In genomic region chr16:61917865-61918826, GRCh38 we compare ENCODE assay signal across 8 cellular contexts.
A peak's percentile ranks its signal among the peaks of the same experiment; 100 is the strongest.
DNase-seq lines count a peak whose midpoint lies in the region; ATAC-seq, FAIRE-seq and TF ChIP-seq lines count a peak whose summit lies in the region.
"Not testable (repeated sequence)": the region's sequence is repeated elsewhere in the genome, so short reads cannot be mapped to it uniquely, and the experiment has no call there.

No MANE protein-coding gene starts in this region.

- not testable (repeated sequence) for H3K23ac ChIP-seq in trophoblast cell (ENCODE audit: low read length)

- not testable (repeated sequence) for H3K4me1 Mint-ChIP-seq in astrocyte (ENCODE audit: low read depth, unreplicated experiment)

- H2BK12ac ChIP-seq in trophoblast cell (ENCODE audit: low read length) = not testable (repeated sequence)

- not testable (repeated sequence) for H3K79me1 ChIP-seq in trophoblast cell (ENCODE audit: low read length)

- H3K27me3 Mint-ChIP-seq in astrocyte (ENCODE audit: low read depth, unreplicated experiment) = not testable (repeated sequence)

- H3K14ac ChIP-seq in trophoblast cell (ENCODE audit: low read length) = not testable (repeated sequence)

- H3K9me3 Mint-ChIP-seq in astrocyte (ENCODE audit: unreplicated experiment) = not testable (repeated sequence)

- H3K79me2 ChIP-seq in astrocyte (ENCODE audit: insufficient read depth, low read length); trophoblast cell (ENCODE audit: control insufficient read depth, insufficient read depth, low read length, poor library complexity): not testable (repeated sequence)

- not testable (repeated sequence) for H3K9ac ChIP-seq in astrocyte (ENCODE audit: low read length); trophoblast cell (ENCODE audit: low read length)

- not testable (repeated sequence) for H3K4me1 ChIP-seq in astrocyte (ENCODE audit: insufficient read depth, low read length); foreskin keratinocyte; left lung; trophoblast cell (ENCODE audit: control insufficient read depth in 1 of 2, insufficient read depth in 2 of 2, low read length in 2 of 2)

- H2AFZ ChIP-seq in astrocyte (ENCODE audit: low read depth, low read length); trophoblast cell (ENCODE audit: insufficient read depth, low read length, poor library complexity): not testable (repeated sequence)

- H2AK5ac ChIP-seq in trophoblast cell (ENCODE audit: low read length) = not testable (repeated sequence)

- not testable (repeated sequence) for H3K27ac ChIP-seq in astrocyte (ENCODE audit: low read depth, low read length); foreskin keratinocyte; left lung; trophoblast cell (ENCODE audit: low read depth, low read length)

- not testable (repeated sequence) for H4K12ac ChIP-seq in trophoblast cell (ENCODE audit: low read depth, low read length)

- H3K36me3 Mint-ChIP-seq in astrocyte (ENCODE audit: low read depth, unreplicated experiment) = not testable (repeated sequence)

- not testable (repeated sequence) for TF ChIP-seq CTCF in astrocyte (IDR thresholded peaks at IDR 0.05; ENCODE audit: insufficient read depth, low read depth, low read length); foreskin keratinocyte (conservative IDR thresholded peaks at IDR 0.05); left lung (IDR thresholded peaks at IDR 0.05)

- DNase-seq in COR-L47 (lab: John Stamatoyannopoulos, UW) = peak; percentile 49
- DNase-seq in H4 (ENCODE audit: low spot score) = peak; percentile 15
- peak; percentile 28 for DNase-seq in NCI-H1105 (lab: John Stamatoyannopoulos, UW)
- DNase-seq in NCI-H748 treated with DMSO at 0.1 percent for 48 hours (lab: John Stamatoyannopoulos, UW) = peak; percentile 19
- not testable (repeated sequence) for DNase-seq in astrocyte (ENCODE audit: low read depth); foreskin keratinocyte; trophoblast cell
- peak in 1 of 2 donors; percentile 17 for DNase-seq in left lung

- H3K9me3 ChIP-seq in astrocyte (ENCODE audit: insufficient read depth, low read depth, low read length); left lung; trophoblast cell (ENCODE audit: insufficient read depth, low read depth, low read length): not testable (repeated sequence)

- peak; percentile 54 for ATAC-seq in foreskin keratinocyte
- ATAC-seq in left lung = peak; percentile 53

- H2BK120ac ChIP-seq in trophoblast cell (ENCODE audit: insufficient read depth, low read length, poor library complexity) = not testable (repeated sequence)

- H3K4ac ChIP-seq in trophoblast cell (ENCODE audit: low read depth, low read length) = not testable (repeated sequence)

- not testable (repeated sequence) for H3K36me3 ChIP-seq in astrocyte (ENCODE audit: insufficient read depth, low read length); left lung; trophoblast cell (ENCODE audit: control insufficient read depth in 1 of 2, insufficient read depth in 2 of 2, low read length in 2 of 2)

- intact Hi-C loops in left lung (cut with DNase I) = not testable (repeated sequence)

- not testable (repeated sequence) for FAIRE-seq in astrocyte (lab: Jason Lieb, UNC)

- H3K4me3 Mint-ChIP-seq in astrocyte (ENCODE audit: unreplicated experiment) = not testable (repeated sequence)

- not testable (repeated sequence) for H4K20me1 ChIP-seq in astrocyte (ENCODE audit: insufficient read depth, low read length)

- H4K91ac ChIP-seq in trophoblast cell (ENCODE audit: low read depth, low read length) = peak overlapping the region; percentile 14

- H3K4me2 ChIP-seq in astrocyte (ENCODE audit: low read length); trophoblast cell (ENCODE audit: low read length): not testable (repeated sequence)

- not testable (repeated sequence) for H3K27me3 ChIP-seq in astrocyte (ENCODE audit: insufficient read depth, low read length); foreskin keratinocyte; left lung; trophoblast cell (ENCODE audit: insufficient read depth, low read length)

- H3K18ac ChIP-seq in trophoblast cell (ENCODE audit: low read length) = not testable (repeated sequence)

- H4K8ac ChIP-seq in trophoblast cell (ENCODE audit: low read depth, low read length) = peak overlapping the region; percentile 28

- H3K4me3 ChIP-seq in astrocyte (ENCODE audit: insufficient read depth, low read depth, low read length); left lung; trophoblast cell (ENCODE audit: low read depth, low read length): not testable (repeated sequence)

- WGBS in trophoblast cell (ENCODE audit: extremely low coverage, insufficient coverage, insufficient read length) = no CpG with 5 or more reads among the region's 37 CpGs

- not testable (repeated sequence) for H2BK5ac ChIP-seq in trophoblast cell (ENCODE audit: low read depth, low read length, poor library complexity)

- peak overlapping the region; percentile 41 for H3K27ac Mint-ChIP-seq in astrocyte (ENCODE audit: unreplicated experiment)
